Comparison of ENCODE assay signal across 28 cellular contexts in the genomic region with DNA sequence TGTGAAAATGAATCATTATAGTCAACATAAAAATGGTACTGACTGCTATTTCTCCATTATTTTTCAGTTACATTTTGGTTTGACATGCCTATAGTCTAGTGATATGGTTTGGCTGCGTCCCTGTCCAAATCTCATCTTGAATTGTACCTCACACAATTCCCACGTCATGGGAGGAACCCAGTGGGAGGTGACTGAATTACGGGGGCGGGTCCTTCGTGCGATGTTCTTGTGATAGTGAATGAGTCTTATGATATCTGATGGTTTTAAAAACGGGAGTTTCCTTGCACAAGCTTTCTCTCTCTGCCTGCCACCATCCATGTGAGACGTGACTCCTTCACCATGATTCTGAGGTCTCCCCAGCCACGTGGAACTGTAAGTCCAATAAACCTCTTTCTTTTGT.
"Had no signal": no experiment of that assay in that cellular context is flagged by ENCODE, and none has a peak within 500 bp of the region (broad histone marks: within the 10 kb centered on the region; RNA-seq: fewer than 3 reads in every experiment).

No MANE protein-coding gene starts in this region.

- DNase-seq: activated CD4-positive, alpha-beta memory T cell treated with anti-CD3 and anti-CD28 coated beads for 36 hours; activated CD4-positive, alpha-beta T cell treated with anti-CD3 and anti-CD28 coated beads for 1 hour; activated CD4-positive, alpha-beta T cell treated with anti-CD3 and anti-CD28 coated beads for 36 hours; activated CD4-positive, alpha-beta T cell treated with anti-CD3 and anti-CD28 coated beads for 48 hours; activated CD4-positive, alpha-beta T cell treated with anti-CD3 and anti-CD28 coated beads, Interleukin-2, amount 10 ng/mL, durations not matched to agents 7 days and 5 days; activated CD4-positive, CD25-positive, alpha-beta regulatory T cell; activated CD8-positive, alpha-beta memory T cell treated with anti-CD3 and anti-CD28 coated beads, Interleukin-2, amount 50 U/mL, for 4 hours; activated CD8-positive, alpha-beta T cell treated with anti-CD3 and anti-CD28 coated beads for 36 hours; activated effector memory CD4-positive, alpha-beta T cell treated with anti-CD3 and anti-CD28 coated beads, Interleukin-2, amount 50 U/mL, for 16 hours; activated gamma-delta T cell treated with Interleukin-2 at 50 U/mL for 16 hours; activated naive CD4-positive, alpha-beta T cell treated with anti-CD3 and anti-CD28 coated beads, Interleukin-2, amount 10 ng/mL, durations not matched to agents 7 days and 5 days; activated naive CD4-positive, alpha-beta T cell treated with Interleukin-2 at 50 U/mL for 16 hours; activated naive CD8-positive, alpha-beta T cell treated with anti-CD3 and anti-CD28 coated beads, Interleukin-2, amount 10 ng/mL, durations not matched to agents 7 days and 5 days; activated naive CD8-positive, alpha-beta T cell treated with anti-CD3 and anti-CD28 coated beads, Interleukin-2, amount 50 U/mL, for 24 hours; activated T-cell treated with anti-CD3 and anti-CD28 coated beads for 4 hours; activated T-cell treated with anti-CD3 and anti-CD28 coated beads, Interleukin-2, amount 50 U/mL, for 1 hour; activated T-cell treated with anti-CD3 and anti-CD28 coated beads, Interleukin-2, amount 50 U/mL, for 4 hours; activated T-cell treated with anti-CD3 and anti-CD28 coated beads, Interleukin-2, amount 50 U/mL, for 72 hours; amygdala; caudate nucleus; cerebellar nuclear complex; T-helper 1 cell; T-helper 2 cell; T-helper 9 cell; WERI-Rb-1 had no signal

- H3K27me3 ChIP-seq: ascending aorta, cardiac muscle cell had no signal

- H3K36me3 ChIP-seq: cardiac muscle cell had no signal

- H3K27ac ChIP-seq: ascending aorta, cardiac muscle cell, WERI-Rb-1 had no signal

- FAIRE-seq: bronchial epithelial cell had no signal

- H3K4me3 ChIP-seq: ascending aorta, cardiac muscle cell had no signal

- H3K4me1 ChIP-seq: ascending aorta had no signal
